In genomic region chr3:7568526-7569184, GRCh38 we compare ENCODE assay signal across 1 cellular context.
TF ChIP-seq lines count a peak whose summit lies in the region.

No MANE protein-coding gene starts in this region.

TF ChIP-seq in GM23338, 12 proteins besides CTCF, POLR2A, EP300 and RAD21 (continued from another document):
- TF ChIP-seq ZNF462 (CRISPR knock-in tag; IDR thresholded peaks at IDR 0.05) (no peak), POLR2AphosphoS5 (IDR thresholded peaks at IDR 0.05; ENCODE audit: low read depth) (no peak)
TF ChIP-seq in GM23338: peak in this region for 0.
